1 cellular context compared by ENCODE assay signal in genomic region chr4:187387709-187388108, GRCh38.
TF ChIP-seq lines count a peak whose summit lies in the region.

No MANE protein-coding gene starts in this region.

TF ChIP-seq in WTC11, 78 proteins besides CTCF, POLR2A, EP300 and RAD21:
- TF ChIP-seq PRDM15 (CRISPR knock-in tag; IDR thresholded peaks at IDR 0.05) (no peak), IRF2 (CRISPR knock-in tag; IDR thresholded peaks at IDR 0.05; ENCODE audit: borderline replicate concordance, low read depth) (no peak), MYBL2 (CRISPR knock-in tag; IDR thresholded peaks at IDR 0.05) (no peak), SMAD4 (CRISPR knock-in tag; IDR thresholded peaks at IDR 0.05) (no peak), FOXP1 (CRISPR knock-in tag; IDR thresholded peaks at IDR 0.05; ENCODE audit: borderline replicate concordance) (no peak), STAT6 (CRISPR knock-in tag; conservative IDR thresholded peaks at IDR 0.05; ENCODE audit: low read depth) (no peak), GABPB1 (CRISPR knock-in tag; IDR thresholded peaks at IDR 0.05) (no peak), GTF2I (CRISPR knock-in tag; conservative IDR thresholded peaks at IDR 0.05) (no peak), CDX4 (CRISPR knock-in tag; IDR thresholded peaks at IDR 0.05; ENCODE audit: borderline replicate concordance) (no peak), E2F1 (CRISPR knock-in tag; IDR thresholded peaks at IDR 0.05) (no peak), TCF7 (CRISPR knock-in tag; IDR thresholded peaks at IDR 0.05; ENCODE audit: low read depth) (no peak), ZNF121 (CRISPR knock-in tag; IDR thresholded peaks at IDR 0.05) (no peak), MXD4 (CRISPR knock-in tag; IDR thresholded peaks at IDR 0.05; ENCODE audit: borderline replicate concordance) (no peak)
